Comparison of ENCODE assay signal across 34 cellular contexts in genomic region chr2:139669675-139670074, GRCh38.
"Had no signal": no experiment of that assay in that cellular context is flagged by ENCODE, and none has a peak within 500 bp of the region (broad histone marks: within the 10 kb centered on the region; RNA-seq: fewer than 3 reads in every experiment).

No MANE protein-coding gene starts in this region.

- DNase-seq: activated effector memory CD4-positive, alpha-beta T cell treated with anti-CD3 and anti-CD28 coated beads, Interleukin-2, amount 50 U/mL, for 16 hours; activated effector memory CD4-positive, alpha-beta T cell treated with Interleukin-2 at 50 U/mL for 16 hours; activated gamma-delta T cell; activated gamma-delta T cell treated with Interleukin-2 at 50 U/mL for 16 hours; activated naive CD4-positive, alpha-beta T cell; activated naive CD4-positive, alpha-beta T cell treated with anti-CD3 and anti-CD28 coated beads for 36 hours; activated naive CD4-positive, alpha-beta T cell treated with anti-CD3 and anti-CD28 coated beads, Interleukin-2, amount 10 ng/mL, durations not matched to agents 7 days and 5 days; activated naive CD4-positive, alpha-beta T cell treated with anti-CD3 and anti-CD28 coated beads, Interleukin-2, amount 50 U/mL, for 16 hours; activated naive CD4-positive, alpha-beta T cell treated with Interleukin-2 at 50 U/mL for 16 hours; activated naive CD8-positive, alpha-beta T cell treated with anti-CD3 and anti-CD28 coated beads for 36 hours; activated naive CD8-positive, alpha-beta T cell treated with anti-CD3 and anti-CD28 coated beads, Interleukin-2, amount 10 ng/mL, durations not matched to agents 7 days and 5 days; activated naive CD8-positive, alpha-beta T cell treated with anti-CD3 and anti-CD28 coated beads, Interleukin-2, amount 50 U/mL, for 24 hours; activated T-cell treated with anti-CD3 and anti-CD28 coated beads, Interleukin-2, amount 50 U/mL, for 1 hour; activated T-cell treated with anti-CD3 and anti-CD28 coated beads, Interleukin-2, amount 50 U/mL, for 24 hours; activated T-cell treated with anti-CD3 and anti-CD28 coated beads, Interleukin-2, amount 50 U/mL, for 4 hours; activated T-cell treated with anti-CD3 and anti-CD28 coated beads, Interleukin-2, amount 50 U/mL, for 48 hours; activated T-cell treated with anti-CD3 and anti-CD28 coated beads, Interleukin-2, amount 50 U/mL, for 72 hours; adrenal gland; amniotic stem cell; amygdala; anterior cingulate cortex; aorta; body of pancreas; brain microvascular endothelial cell; caudate nucleus; central memory CD4-positive, alpha-beta T cell; cerebellar nuclear complex had no signal

- H3K27me3 ChIP-seq: adrenal gland, ascending aorta, body of pancreas, brain microvascular endothelial cell, breast epithelium, cardiac muscle cell had no signal

- H3K9me3 ChIP-seq: adrenal gland, ascending aorta, body of pancreas, breast epithelium had no signal

- FAIRE-seq: astrocyte, bronchial epithelial cell had no signal

- H3K4me3 ChIP-seq: adrenal gland, ascending aorta, body of pancreas, breast epithelium, cardiac muscle cell had no signal

- H3K36me3 ChIP-seq: adrenal gland, ascending aorta, brain microvascular endothelial cell, breast epithelium, cardiac muscle cell had no signal

- H3K4me1 ChIP-seq: ascending aorta, body of pancreas, breast epithelium had no signal

- H3K27ac ChIP-seq: adrenal gland, ascending aorta, body of pancreas, brain microvascular endothelial cell, breast epithelium, cardiac muscle cell had no signal

- ATAC-seq: activated naive CD4-positive, alpha-beta T cell treated with anti-CD3 and anti-CD28 coated beads, Interleukin-2, amount 50 U/mL, for 72 hours; activated naive CD8-positive, alpha-beta T cell treated with anti-CD3 and anti-CD28 coated beads, Interleukin-2, amount 50 U/mL, for 24 hours; activated T-cell treated with anti-CD3 and anti-CD28 coated beads, Interleukin-2, amount 50 U/mL, for 4 hours; activated T-cell treated with anti-CD3 and anti-CD28 coated beads, Interleukin-2, amount 50 U/mL, for 72 hours; activated T-helper 17 cell treated with anti-CD3 and anti-CD28 coated beads, Interleukin-2, amount 50 U/mL, for 72 hours; body of pancreas had no signal
